ENCODE assay signal across 17 cellular contexts in genomic region chr14:22552001-22552826, GRCh38. TPM values are rescaled to one million over a fixed set of nuclear protein-coding genes. Genes with fewer than 3 reads are reported as not detected.
DNase-seq lines count a peak whose midpoint lies in the region; ATAC-seq and TF ChIP-seq lines count a peak whose summit lies in the region.
"Had no signal": no experiment of that assay in that cellular context is flagged by ENCODE, and none has a peak within 500 bp of the region (broad histone marks: within the 10 kb centered on the region; RNA-seq: fewer than 3 reads in every experiment).

No MANE protein-coding gene starts in this region.

- TF ChIP-seq CTCF in WTC11 (IDR thresholded peaks at IDR 0.05) = no peak

- H3K9me3 Mint-ChIP-seq in activated CD4-positive, alpha-beta T cell treated with anti-CD3 and anti-CD28 coated beads, Interleukin-2, amount 10 ng/mL, durations not matched to agents 24 days and 14 days = peaks cover 5% of the 10 kb centered on the region
- no peaks in the 10 kb centered on the region for H3K9me3 Mint-ChIP-seq in WTC11
- no peaks in the 10 kb centered on the region for H3K9me3 Mint-ChIP-seq in central memory CD8-positive, alpha-beta T cell
- H3K9me3 Mint-ChIP-seq in stimulated activated effector memory CD8-positive, alpha-beta T cell treated with anti-CD3 and anti-CD28 coated beads, Interleukin-12 subunit alpha, Interleukin-12 subunit beta, amount 100 ng/mL, for 72 hours = no peaks in the 10 kb centered on the region

- H3K4me3 Mint-ChIP-seq in activated CD4-positive, alpha-beta T cell treated with anti-CD3 and anti-CD28 coated beads, Interleukin-2, amount 10 ng/mL, durations not matched to agents 24 days and 14 days = peak overlapping the region; percentile 84
- no peak overlapping the region for H3K4me3 Mint-ChIP-seq in WTC11
- H3K4me3 Mint-ChIP-seq in central memory CD8-positive, alpha-beta T cell = peak overlapping the region; percentile 77
- peak overlapping the region; percentile 78 for H3K4me3 Mint-ChIP-seq in stimulated activated effector memory CD8-positive, alpha-beta T cell treated with anti-CD3 and anti-CD28 coated beads, Interleukin-12 subunit alpha, Interleukin-12 subunit beta, amount 100 ng/mL, for 72 hours

- DNase-seq in activated CD4-positive, alpha-beta T cell treated with anti-CD3 and anti-CD28 coated beads, Interleukin-2, amount 10 ng/mL, durations not matched to agents 24 days and 14 days = peak; percentile 76
- no peak for DNase-seq in activated CD4-positive, alpha-beta T cell treated with anti-CD3 and anti-CD28 coated beads for 1 hour
- DNase-seq in WTC11 (ENCODE audit: low spot score) = no peak
- no peak for DNase-seq in central memory CD8-positive, alpha-beta T cell (ENCODE audit: low spot score in 2 of 2)
- DNase-seq in stimulated activated effector memory CD8-positive, alpha-beta T cell treated with anti-CD3 and anti-CD28 coated beads, Interleukin-12 subunit alpha, Interleukin-12 subunit beta, amount 100 ng/mL, for 72 hours (ENCODE audit: low spot score in 2 of 2) = no peak
- DNase-seq in central memory CD4-positive, alpha-beta T cell = no peak
- DNase-seq in mesenteric fat pad (ENCODE audit: low spot score) = no peak
- DNase-seq: 8988T, amniotic stem cell, foreskin melanocyte, NCI-H1694, NCI-H69, right cardiac atrium, Right ventricle myocardium superior, WERI-Rb-1 had no signal

- intact Hi-C loops in activated CD4-positive, alpha-beta T cell treated with anti-CD3 and anti-CD28 coated beads, Interleukin-2, amount 10 ng/mL, durations not matched to agents 24 days and 14 days (cut with micrococcal nuclease) = loop anchor here (5.0 to 10.0 kb wide), 4 partner anchors 35 to 1287 kb away; partner anchors contain the start of gene HNRNPC

- CTCF ChIA-PET in WTC11 (lab: Charles Lee) = interaction anchor here (0.7 to 4.0 kb wide), 5 partner anchors 19 to 389 kb away, joined by 3 to 35 read pairs (median 4); no protein-coding TSS in a partner anchor

- peaks cover 88% of the 10 kb centered on the region for H3K4me1 Mint-ChIP-seq in activated CD4-positive, alpha-beta T cell treated with anti-CD3 and anti-CD28 coated beads, Interleukin-2, amount 10 ng/mL, durations not matched to agents 24 days and 14 days
- peaks cover 53% of the 10 kb centered on the region for H3K4me1 Mint-ChIP-seq in WTC11
- H3K4me1 Mint-ChIP-seq in central memory CD8-positive, alpha-beta T cell = peaks cover 97% of the 10 kb centered on the region
- H3K4me1 Mint-ChIP-seq in stimulated activated effector memory CD8-positive, alpha-beta T cell treated with anti-CD3 and anti-CD28 coated beads, Interleukin-12 subunit alpha, Interleukin-12 subunit beta, amount 100 ng/mL, for 72 hours = peaks cover 100% of the 10 kb centered on the region

- H3K27me3 Mint-ChIP-seq in activated CD4-positive, alpha-beta T cell treated with anti-CD3 and anti-CD28 coated beads, Interleukin-2, amount 10 ng/mL, durations not matched to agents 24 days and 14 days = peaks cover 4% of the 10 kb centered on the region
- H3K27me3 Mint-ChIP-seq in WTC11 (ENCODE audit: low read depth) = no peaks in the 10 kb centered on the region
- H3K27me3 Mint-ChIP-seq in central memory CD8-positive, alpha-beta T cell = peaks cover 9% of the 10 kb centered on the region

- H3K36me3 Mint-ChIP-seq in activated CD4-positive, alpha-beta T cell treated with anti-CD3 and anti-CD28 coated beads, Interleukin-2, amount 10 ng/mL, durations not matched to agents 24 days and 14 days (ENCODE audit: low read depth) = peaks cover 72% of the 10 kb centered on the region
- no peaks in the 10 kb centered on the region for H3K36me3 Mint-ChIP-seq in WTC11
- peaks cover 90% of the 10 kb centered on the region for H3K36me3 Mint-ChIP-seq in central memory CD8-positive, alpha-beta T cell (ENCODE audit: insufficient read depth)
- H3K36me3 Mint-ChIP-seq in stimulated activated effector memory CD8-positive, alpha-beta T cell treated with anti-CD3 and anti-CD28 coated beads, Interleukin-12 subunit alpha, Interleukin-12 subunit beta, amount 100 ng/mL, for 72 hours = peaks cover 98% of the 10 kb centered on the region

- POLR2A ChIA-PET in WTC11 (lab: Charles Lee) = interaction anchor here (0.6 kb wide), 1 partner anchor 105 kb away, joined by 5 read pairs; no protein-coding TSS in a partner anchor

- ATAC-seq in WTC11 (no peak), GM19467 (IDR thresholded peaks at IDR 0.05; ENCODE audit: unreplicated experiment) (no peak)
- ATAC-seq in central memory CD8-positive, alpha-beta T cell (replicated peaks; ENCODE audit: extremely low read depth, poor library complexity, severe bottlenecking) = no peak
- no peak for ATAC-seq in stimulated activated effector memory CD8-positive, alpha-beta T cell treated with anti-CD3 and anti-CD28 coated beads, Interleukin-12 subunit alpha, Interleukin-12 subunit beta, amount 100 ng/mL, for 72 hours
- ATAC-seq: HCT116, right cardiac atrium had no signal

- peak overlapping the region; percentile 93 for H3K27ac Mint-ChIP-seq in activated CD4-positive, alpha-beta T cell treated with anti-CD3 and anti-CD28 coated beads, Interleukin-2, amount 10 ng/mL, durations not matched to agents 24 days and 14 days
- peak overlapping the region; percentile 38; the same call in 1 of the 2 replicates for H3K27ac Mint-ChIP-seq in WTC11
- peak overlapping the region; percentile 100 for H3K27ac Mint-ChIP-seq in central memory CD8-positive, alpha-beta T cell (ENCODE audit: low read depth)
- H3K27ac Mint-ChIP-seq in stimulated activated effector memory CD8-positive, alpha-beta T cell treated with anti-CD3 and anti-CD28 coated beads, Interleukin-12 subunit alpha, Interleukin-12 subunit beta, amount 100 ng/mL, for 72 hours = peak overlapping the region; percentile 99

TF ChIP-seq in WTC11, 78 proteins besides CTCF, POLR2A, EP300 and RAD21 (continues in another document):
- TF ChIP-seq MLX (CRISPR knock-in tag; IDR thresholded peaks at IDR 0.05) = no peak
- no peak for TF ChIP-seq ZNF425 (CRISPR knock-in tag; conservative IDR thresholded peaks at IDR 0.05)
- no peak for TF ChIP-seq TEAD4 (CRISPR knock-in tag; IDR thresholded peaks at IDR 0.05)
- no peak for TF ChIP-seq NFE2L1 (CRISPR knock-in tag; IDR thresholded peaks at IDR 0.05)
- no peak for TF ChIP-seq ZNF532 (CRISPR knock-in tag; IDR thresholded peaks at IDR 0.05; ENCODE audit: borderline replicate concordance)

RNA-seq across cellular contexts. Expression of gene DAD1, which starts 36.8 kb away (rescaled TPM):
- total RNA-seq in activated CD4-positive, alpha-beta T cell treated with anti-CD3 and anti-CD28 coated beads, Interleukin-2, amount 10 ng/mL, durations not matched to agents 24 days and 14 days = 255 and 266 TPM in 2 replicates
- total RNA-seq in WTC11 (2021) (125 to 156 TPM (median 144 TPM) in 3 replicates), mesenteric fat pad (180 TPM)

RNA-seq across cellular contexts. Expression of gene ABHD4, which starts 45.9 kb away (rescaled TPM):
- 9.7 and 10.3 TPM in 2 replicates for total RNA-seq in activated CD4-positive, alpha-beta T cell treated with anti-CD3 and anti-CD28 coated beads, Interleukin-2, amount 10 ng/mL, durations not matched to agents 24 days and 14 days
- total RNA-seq in WTC11 (2021) (33.5 to 36.1 TPM (median 33.9 TPM) in 3 replicates), mesenteric fat pad (36.5 TPM)

Comparison
In these comparisons a context has a peak if more than half of its experiments do, and no peak if none do; other contexts are left out.
1. H3K27ac Mint-ChIP-seq: peak in every context shown above with its lines; median percentile 100 in central memory CD8-positive, alpha-beta T cell; 99 in stimulated activated effector memory CD8-positive, alpha-beta T cell treated with anti-CD3 and anti-CD28 coated beads, Interleukin-12 subunit alpha, Interleukin-12 subunit beta, amount 100 ng/mL, for 72 hours; 93 in activated CD4-positive, alpha-beta T cell treated with anti-CD3 and anti-CD28 coated beads, Interleukin-2, amount 10 ng/mL, durations not matched to agents 24 days and 14 days; 38 in WTC11.